Comparison of ENCODE assay signal across 23 cellular contexts in genomic region chr5:77483662-77484061, GRCh38. TPM values are rescaled to one million over a fixed set of nuclear protein-coding genes. Genes with fewer than 3 reads are reported as not detected.
DNase-seq lines count a peak whose midpoint lies in the region; ATAC-seq, FAIRE-seq and TF ChIP-seq lines count a peak whose summit lies in the region.
"Had no signal": no experiment of that assay in that cellular context is flagged by ENCODE, and none has a peak within 500 bp of the region (broad histone marks: within the 10 kb centered on the region; RNA-seq: fewer than 3 reads in every experiment).

No MANE protein-coding gene starts in this region.

- no peak overlapping the region for H2BK20ac ChIP-seq in H1 (ENCODE audit: low read length)

- H3K23me2 ChIP-seq in H1 (ENCODE audit: low read depth, low read length), result no peaks in the 10 kb centered on the region

- no peak for TF ChIP-seq EP300 in H1 (IDR thresholded peaks at IDR 0.05; ENCODE audit: borderline replicate concordance in 1 of 2, low read depth in 2 of 2, low read length in 2 of 2)

- H3K18ac ChIP-seq in H1 (ENCODE audit: extremely low read depth, low read length), result no peak overlapping the region

- H3K14ac ChIP-seq in H1 (ENCODE audit: insufficient read length), result no peak overlapping the region

- peaks cover 43% of the 10 kb centered on the region for H3K36me3 ChIP-seq in OCI-LY3 (replicated peaks; ENCODE audit: low read depth, low read length)
- H3K36me3 ChIP-seq in H1 (ENCODE audit: control insufficient read depth in 2 of 4, insufficient read depth in 4 of 4, low read length in 3 of 4), result peaks cover 0 to 6% (median 5%) of the 10 kb centered on the region in 4 experiments; a peak in 5 of 8 replicates
- H3K36me3 ChIP-seq: BE2C had no signal

- peaks cover 7% of the 10 kb centered on the region; the same call in 1 of the 2 replicates for H3K79me2 ChIP-seq in OCI-LY3 (ENCODE audit: low read length)
- no peaks in the 10 kb centered on the region for H3K79me2 ChIP-seq in H1 (ENCODE audit: control insufficient read depth in 1 of 2, insufficient read depth in 2 of 2, low read length in 2 of 2)

- no peak for TF ChIP-seq POLR2A in H1 (IDR thresholded peaks at IDR 0.05; ENCODE audit: control extremely low read depth in 1 of 2, low read depth in 2 of 2, low read length in 2 of 2)

- H3K4me2 ChIP-seq in OCI-LY3 (ENCODE audit: low read length) (peak overlapping the region; percentile 38), H1 (ENCODE audit: insufficient read depth in 1 of 2, low read depth in 2 of 2, low read length in 2 of 2) (no peak overlapping the region)
- H3K4me2 ChIP-seq: A549, KMS-11, PC-9 had no signal

- no peak overlapping the region for H2BK15ac ChIP-seq in H1 (ENCODE audit: low read length)

- H4K20me1 ChIP-seq in OCI-LY3 (ENCODE audit: insufficient read depth, low read length) (no peaks in the 10 kb centered on the region), H1 (replicated peaks in 1 of 2; ENCODE audit: control insufficient read depth in 1 of 2, insufficient read depth in 2 of 2, low read length in 2 of 2) (no peaks in the 10 kb centered on the region)

- H2BK5ac ChIP-seq in H1 (ENCODE audit: low read depth, low read length), result no peak overlapping the region

- no peak overlapping the region for H3K4me3 ChIP-seq in OCI-LY3 (ENCODE audit: low read length)
- no peak overlapping the region for H3K4me3 ChIP-seq in H1 (ENCODE audit: extremely low read depth in 1 of 4, insufficient read depth in 2 of 4, low read depth in 3 of 4, low read length in 4 of 4)
- H3K4me3 ChIP-seq: A549, HAP-1, PC-9 had no signal

- CTCF ChIA-PET in H1 (lab: Charles Lee; ENCODE audit: partially characterized antibody), result interaction anchor here (1.1 kb wide), 1 partner anchor 27 kb away, joined by 3 read pairs; no protein-coding TSS in a partner anchor

- no peak overlapping the region for H3K23ac ChIP-seq in H1 (ENCODE audit: insufficient read length)

- ATAC-seq in GM18517 (IDR thresholded peaks at IDR 0.05; ENCODE audit: unreplicated experiment) (no peak), sciatic nerve (no peak)
- ATAC-seq: A549, SK-N-SH treated with all-trans-retinoic acid at 6 μM for 48 hours had no signal

- H3K56ac ChIP-seq in H1 (replicated peaks; ENCODE audit: insufficient read length, low read depth, low read length), result no peak overlapping the region

- H2BK12ac ChIP-seq in H1 (ENCODE audit: low read depth, low read length), result no peak overlapping the region

- H3K27ac ChIP-seq in OCI-LY3 (ENCODE audit: low read length) (peak overlapping the region; percentile 41), H1 (ENCODE audit: low read depth, low read length) (no peak overlapping the region)
- H3K27ac ChIP-seq: A549, KMS-11, PC-9 had no signal

- H3K9me3 ChIP-seq in OCI-LY3 (ENCODE audit: insufficient read depth, low read length) (no peaks in the 10 kb centered on the region), H1 (ENCODE audit: insufficient read depth in 2 of 2, low read depth in 1 of 2, low read length in 1 of 2) (no peaks in the 10 kb centered on the region)
- H3K9me3 ChIP-seq: A549, BE2C, HAP-1 had no signal

- no peak overlapping the region for H3K4ac ChIP-seq in H1 (replicated peaks; ENCODE audit: insufficient read length, low read depth, low read length)

- H3K9ac ChIP-seq in OCI-LY3 (ENCODE audit: low read length), result no peak overlapping the region
- H3K9ac ChIP-seq in H1 (replicated peaks in 1 of 4; ENCODE audit: extremely low read depth in 1 of 4, low read depth in 3 of 4, low read length in 3 of 4), result no peak overlapping the region
- H3K9ac ChIP-seq: KMS-11 had no signal

- H2BK120ac ChIP-seq in H1 (replicated peaks; ENCODE audit: low read depth, low read length), result no peak overlapping the region

- no peak for TF ChIP-seq CTCF in OCI-LY3 (IDR thresholded peaks at IDR 0.05; ENCODE audit: low read depth, low read length)
- TF ChIP-seq CTCF in H1 (IDR thresholded peaks at IDR 0.05; ENCODE audit: control extremely low read depth in 1 of 3, insufficient read depth in 1 of 3, low read depth in 1 of 3, low read length in 3 of 3), result no peak

- H4K5ac ChIP-seq in H1 (ENCODE audit: insufficient read length, low read depth, low read length), result no peak overlapping the region

- no peak for TF ChIP-seq RAD21 in H1 (IDR thresholded peaks at IDR 0.05 in 1 of 2, conservative IDR thresholded peaks at IDR 0.05 in 1 of 2; ENCODE audit: low read depth in 2 of 2, low read length in 2 of 2)

- H3K4me1 ChIP-seq in OCI-LY3 (ENCODE audit: low read length), result peaks cover 15% of the 10 kb centered on the region
- H3K4me1 ChIP-seq in H1 (replicated peaks in 1 of 4; ENCODE audit: control insufficient read depth in 3 of 4, insufficient read depth in 4 of 4, low read length in 3 of 4), result no peaks in the 10 kb centered on the region
- H3K4me1 ChIP-seq: A549, BE2C, HAP-1 had no signal

- FAIRE-seq in H1 (lab: Jason Lieb, UNC), result peak; percentile 32
- FAIRE-seq: A549 had no signal

- POLR2A ChIA-PET in H1 (lab: Charles Lee; ENCODE audit: partially characterized antibody), result interaction anchor here (1.0 to 3.7 kb wide), 2 partner anchors 8 to 326 kb away, joined by 4 to 10 read pairs; partner anchors contain the start of gene WDR41

- in situ Hi-C loops in KBM-7 (cut with MboI; ENCODE audit: low pct_unique_long_range_greater_than_20kb, low sequenced_read_pairs), result no loop called here

- no peaks in the 10 kb centered on the region for H3K79me1 ChIP-seq in H1 (ENCODE audit: low read depth, low read length)

- H2AFZ ChIP-seq in OCI-LY3 (ENCODE audit: low read depth, low read length), result no peak overlapping the region
- H2AFZ ChIP-seq in H1 (ENCODE audit: low read length), result no peak overlapping the region
- H2AFZ ChIP-seq: PC-9 had no signal

- no peak overlapping the region for H2AK5ac ChIP-seq in H1 (ENCODE audit: low read depth, low read length)

- H4K8ac ChIP-seq in H1 (ENCODE audit: extremely low read depth, insufficient read depth, low read length), result no peak overlapping the region

- intact Hi-C loops in sciatic nerve (cut with DNase I), result no loop called here

- 90% methylated on average over 2 of the region's 2 CpGs; no CpG with 5 or more reads in 1 of the 2 experiments for WGBS in H1 (ENCODE audit: extremely low coverage in 1 of 2, insufficient coverage in 1 of 2, insufficient read length in 1 of 2, insufficient replicate concordance in 2 of 2, low coverage in 1 of 2, low lambda C conversion rate in 2 of 2, missing lambda C conversion rate in 1 of 2), 2 experiments

- no peak overlapping the region for H4K91ac ChIP-seq in H1 (replicated peaks; ENCODE audit: insufficient read length, low read length)

- peak; percentile 40 for DNase-seq in KBM-7
- peak; percentile 87 for DNase-seq in MV-4-11 (lab: John Stamatoyannopoulos, UW)
- DNase-seq in H1 (ENCODE audit: low read depth in 1 of 2, low spot score in 2 of 2), result no peak
- no peak for DNase-seq in mesenteric fat pad (ENCODE audit: low spot score)
- DNase-seq in sciatic nerve (ENCODE audit: low spot score), result no peak
- DNase-seq: BE2C; CD4-positive, CD25-positive, alpha-beta regulatory T cell; DMS79; NCI-H1092; NCI-H1436; NCI-H187 treated with DMSO at 0.1 percent for 48 hours; NCI-H510A treated with DMSO at 0.1 percent for 48 hours; NCI-H748 treated with DMSO at 0.1 percent for 48 hours; NK-92 treated with Interleukin-12 subunit alpha and Interleukin-12 subunit beta, amount 100 ng/mL, for 24 hours; PC-9; RPMI8226; SHP77 treated with DMSO at 0.1 percent for 48 hours had no signal

- no peaks in the 10 kb centered on the region for H3K27me3 ChIP-seq in OCI-LY3 (ENCODE audit: low read depth, low read length)
- no peaks in the 10 kb centered on the region for H3K27me3 ChIP-seq in H1 (replicated peaks in 1 of 4; ENCODE audit: control insufficient read depth in 3 of 4, extremely low read depth in 1 of 4, insufficient read depth in 3 of 4, low read length in 3 of 4)
- H3K27me3 ChIP-seq: BE2C had no signal

TF ChIP-seq in H1, 55 proteins besides CTCF, POLR2A, EP300 and RAD21 (continues in another document):
- no peak for TF ChIP-seq RFX5 (IDR thresholded peaks at IDR 0.05; ENCODE audit: borderline replicate concordance, low read depth, low read length)
- no peak for TF ChIP-seq KDM5A (IDR thresholded peaks at IDR 0.05; ENCODE audit: low read length)
- TF ChIP-seq CBX8 (IDR thresholded peaks at IDR 0.05; ENCODE audit: borderline replicate concordance, low read depth, low read length), result no peak
- no peak for TF ChIP-seq SAP30 (IDR thresholded peaks at IDR 0.05; ENCODE audit: insufficient read depth, insufficient replicate concordance, low read length)
- TF ChIP-seq CBX5 (IDR thresholded peaks at IDR 0.05; ENCODE audit: low read depth, low read length), result no peak
- TF ChIP-seq RNF2 (IDR thresholded peaks at IDR 0.05; ENCODE audit: borderline replicate concordance, low read depth, low read length, missing control alignments, poor library complexity, severe bottlenecking), result no peak
- no peak for TF ChIP-seq EGR1 (IDR thresholded peaks at IDR 0.05; ENCODE audit: borderline replicate concordance, low read depth, low read length)
- TF ChIP-seq TBP (IDR thresholded peaks at IDR 0.05; ENCODE audit: low read depth, low read length), result no peak
- TF ChIP-seq SIRT6 (IDR thresholded peaks at IDR 0.05; ENCODE audit: low read length), result no peak

RNA-seq across cellular contexts. Expression of gene WDR41, which starts 8.5 kb away (rescaled TPM):
- 43.0 and 44.9 TPM in 2 replicates for total RNA-seq in H1 (2021; fragmentation: NEBNext Ultra II Directional; extraction: Animal tissue kit (Norgen Biotek cat#: 25700))
- polyA plus RNA-seq in H1 (2011; rRNA removed), result 11.4 and 16.4 TPM in 2 replicates
- 28.8 TPM for polyA plus RNA-seq in H1 (2011; cell fraction: cytosol; rRNA removed)
- polyA plus RNA-seq in H1 (2011; cell fraction: nucleus; rRNA removed), result 21.2 TPM
- 29.4 to 37.7 TPM (median 31.8 TPM) in 4 replicates for polyA plus RNA-seq in H1 (2012, experiment 1 of 2)
- 4.7 TPM for polyA plus RNA-seq in H1 (2012, experiment 2 of 2)
- 19.8 TPM for polyA plus RNA-seq in H1 (2013, experiment 1 of 2)
- 20.6 TPM for polyA plus RNA-seq in H1 (2013, experiment 2 of 2)
- 49.3 and 53.7 TPM in 2 replicates for polyA minus RNA-seq in H1 (2011; rRNA and poly(A)+ RNA removed)
- polyA minus RNA-seq in H1 (2011; cell fraction: cytosol; rRNA and poly(A)+ RNA removed), result 21.2 TPM
- 28.0 TPM for polyA minus RNA-seq in H1 (2011; cell fraction: nucleus; rRNA and poly(A)+ RNA removed)
- 38.8 TPM for total RNA-seq in mesenteric fat pad
- total RNA-seq in sciatic nerve, result 43.2 TPM

Comparison
In these comparisons a context has a peak if more than half of its experiments do, and no peak if none do; other contexts are left out.
1. DNase-seq: peak in KBM-7 (single experiment) and MV-4-11 (single experiment); none in H1 (0 of 2), mesenteric fat pad (single experiment) and sciatic nerve (single experiment).